In genomic region chr10:22097696-22098095, GRCh38 we compare ENCODE assay signal across 9 cellular contexts.
"Had no signal": no experiment of that assay in that cellular context is flagged by ENCODE, and none has a peak within 500 bp of the region (broad histone marks: within the 10 kb centered on the region; RNA-seq: fewer than 3 reads in every experiment).

No MANE protein-coding gene starts in this region.

- H3K4me3 ChIP-seq: GM23248, GM23338, HAP-1 had no signal

- H3K27ac ChIP-seq: GM23248 had no signal

- ATAC-seq: GM23338, HCT116 had no signal

- H2AFZ ChIP-seq: GM23248, GM23338 had no signal

- H3K9me3 Mint-ChIP-seq: GM23338, HFFc6 had no signal

- H3K27ac Mint-ChIP-seq: GM23338, H9, HFFc6 had no signal

- H3K4me1 ChIP-seq: HAP-1 had no signal

- H3K36me3 ChIP-seq: HAP-1 had no signal

- H3K9me3 ChIP-seq: HAP-1 had no signal

- H3K4me2 ChIP-seq: GM23338 had no signal

- H3K9ac ChIP-seq: GM23248 had no signal

- H3K4me1 Mint-ChIP-seq: GM23338, H9 had no signal

- DNase-seq: GM23248, GOT3, H7, H9, HCEC 1CT, HFFc6 had no signal

- H3K4me3 Mint-ChIP-seq: GM23338, H9, HFFc6 had no signal
